8 cellular contexts compared by ENCODE assay signal in genomic region chr15:44296625-44297524, GRCh38. TPM values are rescaled to one million over a fixed set of nuclear protein-coding genes. Genes with fewer than 3 reads are reported as not detected.
DNase-seq lines count a peak whose midpoint lies in the region; ATAC-seq, FAIRE-seq and TF ChIP-seq lines count a peak whose summit lies in the region.

No MANE protein-coding gene starts in this region.

- ATAC-seq in GM18861 (IDR thresholded peaks at IDR 0.05; ENCODE audit: unreplicated experiment): no peak

- H3K4ac ChIP-seq in trophoblast cell (ENCODE audit: low read depth, low read length): no peak overlapping the region

- POLR2A ChIA-PET in HEK293 (lab: Yijun Ruan, JAX): interaction anchor here (0.6 to 0.9 kb wide), 4 partner anchors 9 to 728 kb away, joined by 3 to 5 read pairs (median 4); no protein-coding TSS in a partner anchor

- H4K20me1 ChIP-seq in BLaER1: peaks cover 53% of the 10 kb centered on the region; the same call in 1 of the 2 replicates

- no peak overlapping the region for H3K27ac ChIP-seq in BLaER1
- no peak overlapping the region for H3K27ac ChIP-seq in HEK293 (ENCODE audit: extremely low read depth, low read depth, low read length)
- peak overlapping the region; percentile 71 to 84 (median 76) for H3K27ac ChIP-seq in esophagus squamous epithelium
- peak overlapping the region; percentile 9 for H3K27ac ChIP-seq in trophoblast cell (ENCODE audit: low read depth, low read length)

- no peak for TF ChIP-seq CTCF in HEK293 (tag by site-specific recombination; IDR thresholded peaks at IDR 0.05)
- TF ChIP-seq CTCF in esophagus squamous epithelium (IDR thresholded peaks at IDR 0.05): no peak
- TF ChIP-seq CTCF in D721Med (IDR thresholded peaks at IDR 0.05; ENCODE audit: insufficient read depth, missing control alignments): no peak

- WGBS in esophagus squamous epithelium, 2 donors: 31 to 56% methylated on average over 3 of the region's 3 CpGs
- WGBS in trophoblast cell (ENCODE audit: extremely low coverage, insufficient coverage, insufficient read length): 100% methylated on average over 1 of the region's 3 CpGs

- H3K18ac ChIP-seq in trophoblast cell (ENCODE audit: low read length): no peak overlapping the region

- peaks cover 3% of the 10 kb centered on the region; the same call in 1 of the 2 replicates for H3K9me3 ChIP-seq in BLaER1
- no peaks in the 10 kb centered on the region for H3K9me3 ChIP-seq in HEK293 (ENCODE audit: control insufficient read depth, insufficient read depth, low read depth, low read length)
- no peaks in the 10 kb centered on the region for H3K9me3 ChIP-seq in esophagus squamous epithelium
- no peaks in the 10 kb centered on the region for H3K9me3 ChIP-seq in trophoblast cell (ENCODE audit: insufficient read depth, low read depth, low read length)

- no peak overlapping the region for H2BK5ac ChIP-seq in trophoblast cell (ENCODE audit: low read depth, low read length, poor library complexity)

- intact Hi-C loops in esophagus squamous epithelium (cut with DNase I): no loop called here

- no peak overlapping the region for H2AFZ ChIP-seq in trophoblast cell (ENCODE audit: insufficient read depth, low read length, poor library complexity)

- no peak overlapping the region for H2BK120ac ChIP-seq in trophoblast cell (ENCODE audit: insufficient read depth, low read length, poor library complexity)

- H4K8ac ChIP-seq in trophoblast cell (ENCODE audit: low read depth, low read length): no peak overlapping the region

- H3K4me2 ChIP-seq in BLaER1: peak overlapping the region; percentile 28; the same call in 1 of the 2 replicates
- H3K4me2 ChIP-seq in trophoblast cell (ENCODE audit: low read length): no peak overlapping the region

- no peak overlapping the region for H3K23ac ChIP-seq in trophoblast cell (ENCODE audit: low read length)

- no peak for FAIRE-seq in D721Med (lab: Jason Lieb, UNC)

- TF ChIP-seq POLR2A in esophagus squamous epithelium (IDR thresholded peaks at IDR 0.05): peak in 1 of 4 donors; percentile 19

- no peak overlapping the region for H4K12ac ChIP-seq in trophoblast cell (ENCODE audit: low read depth, low read length)

- no peaks in the 10 kb centered on the region for H3K79me1 ChIP-seq in trophoblast cell (ENCODE audit: low read length)

- no peak overlapping the region for H4K91ac ChIP-seq in trophoblast cell (ENCODE audit: low read depth, low read length)

- H3K27me3 ChIP-seq in BLaER1 (no peaks in the 10 kb centered on the region), esophagus squamous epithelium (no peaks in the 10 kb centered on the region), trophoblast cell (ENCODE audit: insufficient read depth, low read length) (no peaks in the 10 kb centered on the region)

- peak; percentile 86 for DNase-seq in SIG-M5 treated with dmso at 0.1 percent for 504 hours (lab: John Stamatoyannopoulos, UW; ENCODE audit: unreplicated experiment)
- DNase-seq in esophagus squamous epithelium (lab: John Stamatoyannopoulos, UW): no peak
- peak in 1 of 2 donors; percentile 20 for DNase-seq in trophoblast cell
- no peak for DNase-seq in NCI-H1694 treated with DMSO at 0.1 percent for 48 hours (lab: John Stamatoyannopoulos, UW)
- DNase-seq in D721Med (ENCODE audit: insufficient read length, low spot score): no peak

- H3K79me2 ChIP-seq in trophoblast cell (ENCODE audit: control insufficient read depth, insufficient read depth, low read length, poor library complexity): no peaks in the 10 kb centered on the region

- no peak overlapping the region for H2AK5ac ChIP-seq in trophoblast cell (ENCODE audit: low read length)

- H3K9ac ChIP-seq in BLaER1 (no peak overlapping the region), trophoblast cell (ENCODE audit: low read length) (no peak overlapping the region)

- H3K4me3 ChIP-seq in BLaER1 (no peak overlapping the region), HEK293 (ENCODE audit: low read depth, low read length) (no peak overlapping the region), esophagus squamous epithelium (no peak overlapping the region), trophoblast cell (ENCODE audit: low read depth, low read length) (no peak overlapping the region)

- H2BK12ac ChIP-seq in trophoblast cell (ENCODE audit: low read length): no peak overlapping the region

- H3K4me1 ChIP-seq in BLaER1 (peaks cover 35% of the 10 kb centered on the region), HEK293 (ENCODE audit: control insufficient read depth, insufficient read depth, low read length) (no peaks in the 10 kb centered on the region; the same call in 1 of the 2 replicates), esophagus squamous epithelium (peaks cover 9 to 42% (median 36%) of the 10 kb centered on the region in 3 donors), trophoblast cell (ENCODE audit: control insufficient read depth in 1 of 2, insufficient read depth in 2 of 2, low read length in 2 of 2) (peaks cover 0 to 3% of the 10 kb centered on the region in 2 experiments)

- H3K36me3 ChIP-seq in BLaER1 (peaks cover 38% of the 10 kb centered on the region), HEK293 (ENCODE audit: control insufficient read depth in 2 of 2, insufficient read depth in 1 of 2, low read length in 2 of 2) (peaks cover 0 to 8% of the 10 kb centered on the region in 2 experiments; a peak in 2 of 3 replicates), esophagus squamous epithelium (peaks cover 0 to 18% (median 0%) of the 10 kb centered on the region in 3 donors), trophoblast cell (ENCODE audit: control insufficient read depth in 1 of 2, insufficient read depth in 2 of 2, low read length in 2 of 2) (no peaks in the 10 kb centered on the region)

- CTCF ChIA-PET in HEK293 (lab: Yijun Ruan, JAX): interaction anchor here (0.7 kb wide), 1 partner anchor 9 kb away, joined by 3 read pairs; no protein-coding TSS in a partner anchor

- no peak overlapping the region for H3K14ac ChIP-seq in trophoblast cell (ENCODE audit: low read length)

TF ChIP-seq in HEK293, 187 proteins besides CTCF, POLR2A, EP300 and RAD21 (continues in another document):
- TF ChIP-seq ZNF335 (tag by site-specific recombination; conservative IDR thresholded peaks at IDR 0.05) (peak; percentile 80), PRDM6 (tag by site-specific recombination; IDR thresholded peaks at IDR 0.05) (no peak), ZNF629 (tag by site-specific recombination; IDR thresholded peaks at IDR 0.05) (no peak), ZNF624 (tag by site-specific recombination; IDR thresholded peaks at IDR 0.05) (no peak), ZNF585B (tag by site-specific recombination; IDR thresholded peaks at IDR 0.05) (no peak), ZNF510 (tag by site-specific recombination; IDR thresholded peaks at IDR 0.05; ENCODE audit: insufficient replicate concordance) (no peak), PRDM1 (tag by site-specific recombination; IDR thresholded peaks at IDR 0.05) (peak; percentile 71), ZNF366 (tag by site-specific recombination; conservative IDR thresholded peaks at IDR 0.05) (no peak), ZNF660 (tag by site-specific recombination; IDR thresholded peaks at IDR 0.05) (0 out of 2 replicates have a peak, but pooled peaks have one; percentile 36), MZF1 (tag by site-specific recombination; IDR thresholded peaks at IDR 0.05; ENCODE audit: borderline replicate concordance) (peak; percentile 89)
- TF ChIP-seq, protein P1, sequence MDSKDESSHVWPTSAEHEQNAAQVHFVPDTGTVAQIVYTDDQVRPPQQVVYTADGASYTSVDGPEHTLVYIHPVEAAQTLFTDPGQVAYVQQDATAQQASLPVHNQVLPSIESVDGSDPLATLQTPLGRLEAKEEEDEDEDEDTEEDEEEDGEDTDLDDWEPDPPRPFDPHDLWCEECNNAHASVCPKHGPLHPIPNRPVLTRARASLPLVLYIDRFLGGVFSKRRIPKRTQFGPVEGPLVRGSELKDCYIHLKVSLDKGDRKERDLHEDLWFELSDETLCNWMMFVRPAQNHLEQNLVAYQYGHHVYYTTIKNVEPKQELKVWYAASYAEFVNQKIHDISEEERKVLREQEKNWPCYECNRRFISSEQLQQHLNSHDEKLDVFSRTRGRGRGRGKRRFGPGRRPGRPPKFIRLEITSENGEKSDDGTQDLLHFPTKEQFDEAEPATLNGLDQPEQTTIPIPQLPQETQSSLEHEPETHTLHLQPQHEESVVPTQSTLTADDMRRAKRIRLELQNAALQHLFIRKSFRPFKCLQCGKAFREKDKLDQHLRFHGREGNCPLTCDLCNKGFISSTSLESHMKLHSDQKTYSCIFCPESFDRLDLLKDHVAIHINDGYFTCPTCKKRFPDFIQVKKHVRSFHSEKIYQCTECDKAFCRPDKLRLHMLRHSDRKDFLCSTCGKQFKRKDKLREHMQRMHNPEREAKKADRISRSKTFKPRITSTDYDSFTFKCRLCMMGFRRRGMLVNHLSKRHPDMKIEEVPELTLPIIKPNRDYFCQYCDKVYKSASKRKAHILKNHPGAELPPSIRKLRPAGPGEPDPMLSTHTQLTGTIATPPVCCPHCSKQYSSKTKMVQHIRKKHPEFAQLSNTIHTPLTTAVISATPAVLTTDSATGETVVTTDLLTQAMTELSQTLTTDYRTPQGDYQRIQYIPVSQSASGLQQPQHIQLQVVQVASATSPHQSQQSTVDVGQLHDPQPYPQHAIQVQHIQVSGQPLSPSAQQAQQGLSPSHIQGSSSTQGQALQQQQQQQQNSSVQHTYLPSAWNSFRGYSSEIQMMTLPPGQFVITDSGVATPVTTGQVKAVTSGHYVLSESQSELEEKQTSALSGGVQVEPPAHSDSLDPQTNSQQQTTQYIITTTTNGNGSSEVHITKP (tag by site-specific recombination; IDR thresholded peaks at IDR 0.05): peak; percentile 37; the same call in 1 of the 2 replicates

RNA-seq across cellular contexts. Expression of gene GOLM2, which starts 8.4 kb away (rescaled TPM):
- total RNA-seq in esophagus squamous epithelium: 10 to 100 TPM; 23.4 to 46.7 (median 34.8) TPM
- 37.6 and 38.4 TPM in 2 replicates for polyA plus RNA-seq in trophoblast cell (2013)

Comparison
In these comparisons a context has a peak if more than half of its experiments do, and no peak if none do; other contexts are left out.
1. H3K27ac ChIP-seq: peak in esophagus squamous epithelium (4 of 4) and trophoblast cell (single experiment); none in BLaER1 (single experiment) and HEK293 (single experiment).